8 cellular contexts compared by ENCODE assay signal in the genomic region with DNA sequence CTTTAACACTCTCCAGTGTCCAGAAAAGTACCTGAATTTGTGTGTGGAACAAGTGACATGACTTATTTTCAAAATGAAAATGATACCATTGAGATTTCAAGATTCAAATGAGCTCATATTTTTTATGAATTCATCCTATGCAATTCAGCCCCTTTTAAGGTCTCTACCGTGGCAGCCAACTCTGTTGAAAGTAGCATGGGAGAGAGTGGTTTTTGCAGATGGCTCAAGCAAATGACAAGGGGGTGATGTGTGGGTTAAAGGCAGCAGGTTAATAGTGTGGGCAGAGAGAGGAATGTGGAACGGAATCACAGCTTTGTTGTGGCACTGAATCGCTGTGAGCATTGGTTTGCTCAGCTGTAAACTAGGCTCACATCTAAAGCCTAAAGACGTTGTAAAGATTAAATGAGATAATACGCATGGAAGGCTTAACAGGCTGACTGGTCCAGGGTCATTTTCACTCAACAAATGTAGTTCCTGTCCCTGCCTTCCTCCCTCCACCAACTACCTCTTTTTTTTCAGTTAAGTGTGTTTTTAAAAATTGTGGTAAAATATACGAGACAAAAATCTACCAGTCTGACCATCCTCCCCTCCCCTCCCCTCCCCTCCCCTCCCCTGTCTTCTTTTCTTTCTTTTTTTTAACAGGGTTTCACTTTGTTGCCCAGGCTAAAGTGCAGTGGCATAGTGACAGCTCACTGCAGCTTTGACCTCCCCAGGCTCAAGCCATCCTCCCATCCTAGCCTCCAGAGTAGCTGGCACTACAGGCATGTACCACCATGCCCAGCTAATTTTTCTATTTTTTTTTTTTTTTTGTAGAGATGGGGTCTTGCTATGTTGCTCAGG.
DNase-seq lines count a peak whose midpoint lies in the region; ATAC-seq and TF ChIP-seq lines count a peak whose summit lies in the region.

No MANE protein-coding gene starts in this region.

- no peak overlapping the region for H3K9ac ChIP-seq in fibroblast of lung (ENCODE audit: insufficient read depth, low read length)

- DNase-seq in activated T-cell treated with anti-CD3 and anti-CD28 coated beads for 48 hours (ENCODE audit: low read depth) (peak; percentile 45), SW480 (ENCODE audit: low spot score) (peak; percentile 93), fibroblast of lung (ENCODE audit: low read depth in 2 of 2) (peak; percentile 53 to 92), nucleus accumbens (lab: John Stamatoyannopoulos, UW) (no peak), SHP77 treated with DMSO at 0.1 percent for 48 hours (lab: John Stamatoyannopoulos, UW) (no peak)
- DNase-seq in activated T-cell treated with anti-CD3 and anti-CD28 coated beads, Interleukin-2, amount 50 U/mL, for 1 hour, result no peak
- DNase-seq in stimulated activated CD8-positive, alpha-beta memory T cell treated with anti-CD3 and anti-CD28 coated beads, Interleukin-15, amount 100 ng/mL, for 48 hours (ENCODE audit: low read depth in 2 of 2), result peak; percentile 34 to 50

- no peak for TF ChIP-seq CTCF in fibroblast of lung (conservative IDR thresholded peaks at IDR 0.05 in 1 of 2, IDR thresholded peaks at IDR 0.05 in 1 of 2; ENCODE audit: low read depth in 1 of 2, low read length in 2 of 2)

- peak overlapping the region; percentile 8 for H3K27ac ChIP-seq in fibroblast of lung (ENCODE audit: insufficient read depth, low read length)

- H2AFZ ChIP-seq in fibroblast of lung (ENCODE audit: low read length), result peak overlapping the region; percentile 65

- no peaks in the 10 kb centered on the region for H3K27me3 ChIP-seq in fibroblast of lung (ENCODE audit: control insufficient read depth, insufficient read depth, low read length)

- no peaks in the 10 kb centered on the region for H3K36me3 ChIP-seq in fibroblast of lung (ENCODE audit: control insufficient read depth, insufficient read depth, low read length)

- H3K9me3 ChIP-seq in fibroblast of lung (ENCODE audit: control insufficient read depth, insufficient read depth, low read depth, low read length), result no peaks in the 10 kb centered on the region

- H4K20me1 ChIP-seq in fibroblast of lung (ENCODE audit: control insufficient read depth, extremely low read depth, insufficient read depth, low read length), result no peaks in the 10 kb centered on the region

- peak overlapping the region; percentile 84 for H3K4me2 ChIP-seq in fibroblast of lung (ENCODE audit: extremely low read depth, insufficient read depth, low read length)

- H3K79me2 ChIP-seq in fibroblast of lung (ENCODE audit: control insufficient read depth, insufficient read depth, low read length), result no peaks in the 10 kb centered on the region

- H3K4me3 ChIP-seq in fibroblast of lung (replicated peaks in 1 of 4; ENCODE audit: control extremely low read depth in 1 of 4, insufficient read depth in 1 of 4, low read depth in 3 of 4, low read length in 4 of 4), result peak overlapping the region in 1 of 4 experiments; percentile 1

- H3K4me1 ChIP-seq in fibroblast of lung (ENCODE audit: control insufficient read depth, extremely low read depth, insufficient read depth, low read length), result peaks cover 16% of the 10 kb centered on the region

- peak; percentile 46 for ATAC-seq in HG03196 (IDR thresholded peaks at IDR 0.05; ENCODE audit: unreplicated experiment)

Comparison
In these comparisons a context has a peak if more than half of its experiments do, and no peak if none do; other contexts are left out.
1. DNase-seq: peak in activated T-cell treated with anti-CD3 and anti-CD28 coated beads for 48 hours (single experiment), SW480 (single experiment), fibroblast of lung (2 of 2) and stimulated activated CD8-positive, alpha-beta memory T cell treated with anti-CD3 and anti-CD28 coated beads, Interleukin-15, amount 100 ng/mL, for 48 hours (2 of 2); none in activated T-cell treated with anti-CD3 and anti-CD28 coated beads, Interleukin-2, amount 50 U/mL, for 1 hour (single experiment), nucleus accumbens (0 of 56) and SHP77 treated with DMSO at 0.1 percent for 48 hours (single experiment).